Comparison of ENCODE assay signal across 17 cellular contexts in the genomic region with DNA sequence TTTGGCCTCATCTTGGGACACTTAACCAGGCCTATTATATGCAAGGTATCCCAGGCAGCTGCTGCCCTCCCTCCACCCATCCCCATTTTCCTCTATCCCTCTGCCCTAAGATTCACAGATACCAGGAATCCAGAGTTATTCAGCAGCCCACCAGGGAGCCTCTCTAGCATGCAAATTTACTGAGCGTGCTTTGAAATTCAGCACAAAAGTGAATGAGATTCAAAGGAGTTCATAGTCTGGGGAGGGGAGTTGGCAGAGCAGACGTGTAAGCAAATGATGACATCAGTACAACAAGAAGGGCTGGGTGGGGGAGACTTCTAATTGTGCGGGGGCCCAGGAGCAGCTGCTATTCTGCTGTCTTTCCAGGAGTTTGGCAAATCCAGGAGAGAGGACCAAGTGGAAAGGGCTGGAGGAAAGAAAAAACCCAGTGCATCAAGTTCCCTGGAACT. TPM values are rescaled to one million over a fixed set of nuclear protein-coding genes. Genes with fewer than 3 reads are reported as not detected.
A peak's percentile ranks its signal among the peaks of the same experiment; 100 is the strongest.
DNase-seq lines count a peak whose midpoint lies in the region; ATAC-seq, FAIRE-seq and TF ChIP-seq lines count a peak whose summit lies in the region.
"Had no signal": no experiment of that assay in that cellular context is flagged by ENCODE, and none has a peak within 500 bp of the region (broad histone marks: within the 10 kb centered on the region; RNA-seq: fewer than 3 reads in every experiment).

No MANE protein-coding gene starts in this region.

- H3K4me3 ChIP-seq in HAP-1 (no peak overlapping the region), SJCRH30 (no peak overlapping the region)
- H3K4me3 ChIP-seq: colonic mucosa, uterus had no signal

- ATAC-seq in GM21447 (IDR thresholded peaks at IDR 0.05; ENCODE audit: unreplicated experiment) = no peak
- ATAC-seq: activated T-helper 17 cell treated with anti-CD3 and anti-CD28 coated beads, Interleukin-2, amount 50 U/mL, for 72 hours had no signal

- CTCF ChIA-PET in HEK293T (lab: Yijun Ruan, JAX) = interaction anchor here (0.6 kb wide), 1 partner anchor 160 kb away, joined by 3 read pairs; no protein-coding TSS in a partner anchor

- FAIRE-seq in HTR-8/SVneo (lab: Jason Lieb, UNC) = no peak
- FAIRE-seq: TTC549 had no signal

- H3K36me3 ChIP-seq in HAP-1 (replicated peaks) (no peaks in the 10 kb centered on the region), SJCRH30 (no peaks in the 10 kb centered on the region)
- H3K36me3 ChIP-seq: brain microvascular endothelial cell, colonic mucosa, uterus had no signal

- H3K4me1 ChIP-seq in HAP-1 = peaks cover 39% of the 10 kb centered on the region
- peaks cover 2% of the 10 kb centered on the region; the same call in 1 of the 2 replicates for H3K4me1 ChIP-seq in SJCRH30
- H3K4me1 ChIP-seq: colonic mucosa, uterus had no signal

- H3K27me3 ChIP-seq in HAP-1 (ENCODE audit: low read depth) (no peaks in the 10 kb centered on the region), SJCRH30 (no peaks in the 10 kb centered on the region)
- H3K27me3 ChIP-seq: brain microvascular endothelial cell, colonic mucosa, uterus had no signal

- DNase-seq in Ammon's horn (ENCODE audit: low spot score) (peak; percentile 33), HAP-1 (ENCODE audit: low spot score in 2 of 2) (peak; percentile 80 to 94), SJCRH30 (peak; percentile 62 to 78), iPS-NIHi11 (ENCODE audit: low spot score) (peak; percentile 34), HTR-8/SVneo (ENCODE audit: insufficient read length, low spot score) (no peak), NCI-H524 (lab: John Stamatoyannopoulos, UW) (no peak), HEK293T (ENCODE audit: extremely low spot score) (no peak)
- DNase-seq: activated CD4-positive, alpha-beta T cell treated with anti-CD3 and anti-CD28 coated beads for 4 hours; activated naive CD8-positive, alpha-beta T cell treated with anti-CD3 and anti-CD28 coated beads, Interleukin-2, amount 10 ng/mL, durations not matched to agents 7 days and 5 days; brain microvascular endothelial cell; colonic mucosa; NCI-H1105; NCI-H226; uterus had no signal

- POLR2A ChIA-PET in HEK293T (lab: Yijun Ruan, JAX) = no interaction called here

- H3K27ac ChIP-seq in SJCRH30 = peak overlapping the region; percentile 22; the same call in 1 of the 2 replicates
- H3K27ac ChIP-seq: brain microvascular endothelial cell, colonic mucosa, uterus had no signal

- no peaks in the 10 kb centered on the region for H3K9me3 ChIP-seq in HAP-1
- no peaks in the 10 kb centered on the region for H3K9me3 ChIP-seq in SJCRH30 (replicated peaks)
- H3K9me3 ChIP-seq: colonic mucosa, uterus had no signal

- in situ Hi-C loops in HAP-1 (cut with MboI; ENCODE audit: low sequenced_read_pairs) = no loop called here

TF ChIP-seq in HEK293T, 16 proteins besides CTCF, POLR2A, EP300 and RAD21:
- TF ChIP-seq CTBP1 (IDR thresholded peaks at IDR 0.05; ENCODE audit: borderline replicate concordance) = no peak
- TF ChIP-seq NFRKB (IDR thresholded peaks at IDR 0.05) = no peak
- no peak for TF ChIP-seq FOXK2 (IDR thresholded peaks at IDR 0.05)
- no peak for TF ChIP-seq HDGF (IDR thresholded peaks at IDR 0.05; ENCODE audit: borderline replicate concordance)
- TF ChIP-seq TARDBP (IDR thresholded peaks at IDR 0.05) = no peak
- TF ChIP-seq SUZ12 (IDR thresholded peaks at IDR 0.05) = no peak
- TF ChIP-seq, protein P1, sequence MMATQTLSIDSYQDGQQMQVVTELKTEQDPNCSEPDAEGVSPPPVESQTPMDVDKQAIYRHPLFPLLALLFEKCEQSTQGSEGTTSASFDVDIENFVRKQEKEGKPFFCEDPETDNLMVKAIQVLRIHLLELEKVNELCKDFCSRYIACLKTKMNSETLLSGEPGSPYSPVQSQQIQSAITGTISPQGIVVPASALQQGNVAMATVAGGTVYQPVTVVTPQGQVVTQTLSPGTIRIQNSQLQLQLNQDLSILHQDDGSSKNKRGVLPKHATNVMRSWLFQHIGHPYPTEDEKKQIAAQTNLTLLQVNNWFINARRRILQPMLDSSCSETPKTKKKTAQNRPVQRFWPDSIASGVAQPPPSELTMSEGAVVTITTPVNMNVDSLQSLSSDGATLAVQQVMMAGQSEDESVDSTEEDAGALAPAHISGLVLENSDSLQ (IDR thresholded peaks at IDR 0.05) = no peak
- no peak for TF ChIP-seq ZNF384 (IDR thresholded peaks at IDR 0.05)
- TF ChIP-seq ARNT (IDR thresholded peaks at IDR 0.05) = no peak
- TF ChIP-seq SP1 (IDR thresholded peaks at IDR 0.05) = no peak
- TF ChIP-seq ELF4 (IDR thresholded peaks at IDR 0.05) = no peak
- no peak for TF ChIP-seq FOXM1 (IDR thresholded peaks at IDR 0.05; ENCODE audit: borderline replicate concordance)
- TF ChIP-seq BHLHE40 (IDR thresholded peaks at IDR 0.05; ENCODE audit: borderline replicate concordance) = no peak
- no peak for TF ChIP-seq L3MBTL2 (conservative IDR thresholded peaks at IDR 0.05)
- TF ChIP-seq LEF1 (IDR thresholded peaks at IDR 0.05; ENCODE audit: borderline replicate concordance) = no peak

RNA-seq across cellular contexts. Expression of gene MTM1, which starts 1.7 kb away (rescaled TPM):
- 5.3 and 6.1 TPM in 2 replicates for total RNA-seq in SJCRH30 (2014; rRNA removed; shearing (Covaris generic))

Comparison
In these comparisons a context has a peak if more than half of its experiments do, and no peak if none do; other contexts are left out.
1. DNase-seq: peak in Ammon's horn (single experiment), HAP-1 (2 of 2), SJCRH30 (2 of 2) and iPS-NIHi11 (single experiment); none in HTR-8/SVneo (single experiment), NCI-H524 (0 of 2) and HEK293T (single experiment).